In the genomic region with DNA sequence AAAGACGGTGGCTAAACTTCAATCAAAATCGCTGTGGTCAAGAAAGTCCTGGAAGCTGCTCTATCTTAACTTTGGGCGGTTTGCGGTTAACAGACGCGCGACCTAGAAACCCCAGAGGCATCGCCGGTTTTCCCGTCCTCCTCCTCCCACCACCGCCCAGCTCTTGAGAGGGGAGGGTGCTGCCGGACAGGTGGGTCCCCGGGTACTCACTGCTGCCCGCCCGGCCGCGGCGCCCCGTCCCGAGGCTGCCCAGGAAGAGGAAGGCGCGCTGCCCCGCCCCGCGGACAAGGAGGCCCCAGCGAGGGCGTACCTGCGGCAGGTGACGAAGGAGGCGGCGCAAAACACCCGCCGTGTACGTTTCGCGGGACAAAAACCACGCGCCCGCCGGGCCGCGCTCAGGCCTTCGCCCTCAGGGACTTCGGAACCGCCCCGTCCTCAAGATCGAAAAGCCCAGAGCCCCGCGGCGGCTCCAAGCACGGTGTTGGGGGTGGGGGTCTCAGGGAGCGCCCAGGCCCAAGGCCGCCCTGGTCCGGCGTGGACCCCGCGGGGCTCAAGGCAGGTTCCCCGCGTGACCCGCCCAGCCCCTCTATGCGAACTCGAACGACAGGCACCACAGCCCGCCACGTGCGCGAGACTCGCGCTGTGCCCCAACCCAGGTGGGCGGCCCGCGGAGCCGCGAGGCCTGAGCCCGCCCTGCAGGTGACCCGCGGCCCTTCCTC, we compare ENCODE assay signal across 8 cellular contexts. TPM values are rescaled to one million over a fixed set of nuclear protein-coding genes. Genes with fewer than 3 reads are reported as not detected.
DNase-seq lines count a peak whose midpoint lies in the region; ATAC-seq and TF ChIP-seq lines count a peak whose summit lies in the region.

A gene with protein sequence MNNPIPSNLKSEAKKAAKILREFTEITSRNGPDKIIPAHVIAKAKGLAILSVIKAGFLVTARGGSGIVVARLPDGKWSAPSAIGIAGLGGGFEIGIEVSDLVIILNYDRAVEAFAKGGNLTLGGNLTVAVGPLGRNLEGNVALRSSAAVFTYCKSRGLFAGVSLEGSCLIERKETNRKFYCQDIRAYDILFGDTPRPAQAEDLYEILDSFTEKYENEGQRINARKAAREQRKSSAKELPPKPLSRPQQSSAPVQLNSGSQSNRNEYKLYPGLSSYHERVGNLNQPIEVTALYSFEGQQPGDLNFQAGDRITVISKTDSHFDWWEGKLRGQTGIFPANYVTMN (minus strand): TSS at position 259 of the 719 bp plus-strand sequence. CDS start 48 bp downstream, at position 211.

- H3K4me1 ChIP-seq in SJCRH30 = 0 out of 2 replicates have a peak, but pooled peaks cover 6% of the 10 kb centered on the region
- peaks cover 55% of the 10 kb centered on the region for H3K4me1 ChIP-seq in left ventricle myocardium inferior

- H3K9me3 ChIP-seq in SJCRH30 (replicated peaks) (no peaks in the 10 kb centered on the region), left ventricle myocardium inferior (replicated peaks) (no peaks in the 10 kb centered on the region)

- H3K4me3 Mint-ChIP-seq in activated naive CD8-positive, alpha-beta T cell treated with anti-CD3 and anti-CD28 coated beads, Interleukin-2, amount 10 ng/mL, durations not matched to agents 7 days and 5 days = peak within 1 kb of the TSS; percentile 91

- intact Hi-C loops in left ventricle myocardium inferior (cut with micrococcal nuclease) = no loop called here

- peak within 1 kb of the TSS; percentile 92 for H3K27ac Mint-ChIP-seq in activated naive CD8-positive, alpha-beta T cell treated with anti-CD3 and anti-CD28 coated beads, Interleukin-2, amount 10 ng/mL, durations not matched to agents 7 days and 5 days

- DNase-seq in SJCRH30 = no peak
- DNase-seq in activated naive CD8-positive, alpha-beta T cell treated with anti-CD3 and anti-CD28 coated beads, Interleukin-2, amount 10 ng/mL, durations not matched to agents 7 days and 5 days = peak; percentile 72
- no peak for DNase-seq in left ventricle myocardium inferior
- no peak for DNase-seq in renal cortical epithelial cell (ENCODE audit: low read depth)
- DNase-seq in HK-2 (ENCODE audit: unreplicated experiment) = no peak
- DNase-seq in SIG-M5 (lab: John Stamatoyannopoulos, UW) = no peak

- peaks cover 28% of the 10 kb centered on the region for H3K4me1 Mint-ChIP-seq in activated naive CD8-positive, alpha-beta T cell treated with anti-CD3 and anti-CD28 coated beads, Interleukin-2, amount 10 ng/mL, durations not matched to agents 7 days and 5 days

- H3K9me3 Mint-ChIP-seq in activated naive CD8-positive, alpha-beta T cell treated with anti-CD3 and anti-CD28 coated beads, Interleukin-2, amount 10 ng/mL, durations not matched to agents 7 days and 5 days = no peaks in the 10 kb centered on the region

- H3K36me3 Mint-ChIP-seq in activated naive CD8-positive, alpha-beta T cell treated with anti-CD3 and anti-CD28 coated beads, Interleukin-2, amount 10 ng/mL, durations not matched to agents 7 days and 5 days = peaks cover 7% of the 10 kb centered on the region

- H3K27ac ChIP-seq in SJCRH30 = peak within 1 kb of the TSS; percentile 81
- H3K27ac ChIP-seq in left ventricle myocardium inferior (replicated peaks) = peak within 1 kb of the TSS; percentile 84

- H3K4me3 ChIP-seq in SJCRH30 (peak within 1 kb of the TSS; percentile 95), left ventricle myocardium inferior (peak within 1 kb of the TSS; percentile 79)

- ATAC-seq in GM18511 (IDR thresholded peaks at IDR 0.05; ENCODE audit: unreplicated experiment) = peak; percentile 37
- ATAC-seq in HG02973 (IDR thresholded peaks at IDR 0.05; ENCODE audit: unreplicated experiment) = peak; percentile 38
- peak; percentile 13 for ATAC-seq in activated naive CD8-positive, alpha-beta T cell treated with anti-CD3 and anti-CD28 coated beads, Interleukin-2, amount 10 ng/mL, durations not matched to agents 7 days and 5 days (ENCODE audit: low read depth)

- POLR2A ChIA-PET in activated naive CD8-positive, alpha-beta T cell treated with anti-CD3 and anti-CD28 coated beads, Interleukin-2, amount 10 ng/mL, durations not matched to agents 7 days and 5 days (lab: Charles Lee) = no interaction called here

- no peak for TF ChIP-seq CTCF in left ventricle myocardium inferior (IDR thresholded peaks at IDR 0.05; ENCODE audit: borderline replicate concordance)

- H3K36me3 ChIP-seq in SJCRH30 (no peaks in the 10 kb centered on the region; the same call in 1 of the 2 replicates), left ventricle myocardium inferior (peaks cover 9% of the 10 kb centered on the region)

- no peaks in the 10 kb centered on the region for H3K27me3 ChIP-seq in SJCRH30
- no peaks in the 10 kb centered on the region for H3K27me3 ChIP-seq in left ventricle myocardium inferior (ENCODE audit: low read depth)

- no peaks in the 10 kb centered on the region for H3K27me3 Mint-ChIP-seq in activated naive CD8-positive, alpha-beta T cell treated with anti-CD3 and anti-CD28 coated beads, Interleukin-2, amount 10 ng/mL, durations not matched to agents 7 days and 5 days

RNA-seq across cellular contexts. Expression of the gene that starts here (rescaled TPM):
- total RNA-seq in SJCRH30 (2014; rRNA removed; shearing (Covaris generic)) = 16.2 and 21.7 TPM in 2 replicates
- 10 to 100 TPM; 32.8 to 40.1 TPM for total RNA-seq in activated naive CD8-positive, alpha-beta T cell treated with anti-CD3 and anti-CD28 coated beads, Interleukin-2, amount 10 ng/mL, durations not matched to agents 7 days and 5 days
- total RNA-seq in left ventricle myocardium inferior (9.8 TPM), renal cortical epithelial cell (47.1 and 59.5 TPM in 2 replicates)
